In genomic region chr1:204834752-204835151, GRCh38 we compare ENCODE assay signal across 20 cellular contexts. TPM values are rescaled to one million over a fixed set of nuclear protein-coding genes. Genes with fewer than 3 reads are reported as not detected.
DNase-seq lines count a peak whose midpoint lies in the region; ATAC-seq, FAIRE-seq and TF ChIP-seq lines count a peak whose summit lies in the region.
"Had no signal": no experiment of that assay in that cellular context is flagged by ENCODE, and none has a peak within 500 bp of the region (broad histone marks: within the 10 kb centered on the region; RNA-seq: fewer than 3 reads in every experiment).

No MANE protein-coding gene starts in this region.

- H3K4me2 ChIP-seq in H9 (ENCODE audit: insufficient read depth, insufficient read length, low read length) (no peak overlapping the region), H1 (ENCODE audit: insufficient read depth in 1 of 2, low read depth in 2 of 2, low read length in 2 of 2) (peak overlapping the region in 1 of 2 experiments; percentile 3; a peak in 1 of 4 replicates), neural cell (ENCODE audit: low read length) (no peak overlapping the region)
- H3K4me2 ChIP-seq: A549 had no signal

- H2BK5ac ChIP-seq in H9 (ENCODE audit: insufficient read length, low read length) = no peak overlapping the region
- H2BK5ac ChIP-seq in H1 (ENCODE audit: low read depth, low read length) = no peak overlapping the region

- POLR2A ChIA-PET in H1 (lab: Charles Lee; ENCODE audit: partially characterized antibody) = interaction anchor here (0.6 to 1.3 kb wide), 5 partner anchors 11 to 164 kb away, joined by 3 to 6 read pairs (median 4); no protein-coding TSS in a partner anchor
- POLR2A ChIA-PET in CD8-positive, alpha-beta T cell (lab: Charles Lee) = no interaction called here

- TF ChIP-seq EP300 in H1 (IDR thresholded peaks at IDR 0.05; ENCODE audit: borderline replicate concordance in 1 of 2, low read depth in 2 of 2, low read length in 2 of 2) = no peak
- TF ChIP-seq EP300 in neural cell (conservative IDR thresholded peaks at IDR 0.05; ENCODE audit: poor library complexity, severe bottlenecking) = no peak
- TF ChIP-seq EP300 in esophagus muscularis mucosa (IDR thresholded peaks at IDR 0.05) = no peak

- H3K36me3 Mint-ChIP-seq in H9 (ENCODE audit: insufficient read depth in 1 of 3, low read depth in 3 of 3) = no peaks in the 10 kb centered on the region
- H3K36me3 Mint-ChIP-seq in CD8-positive, alpha-beta T cell = no peaks in the 10 kb centered on the region
- H3K36me3 Mint-ChIP-seq: CD4-positive, alpha-beta memory T cell had no signal

- H3K4me1 Mint-ChIP-seq in H9 = peaks cover 19 to 42% of the 10 kb centered on the region in 2 experiments
- H3K4me1 Mint-ChIP-seq in CD8-positive, alpha-beta T cell (ENCODE audit: low read depth) = no peaks in the 10 kb centered on the region
- H3K4me1 Mint-ChIP-seq: CD4-positive, alpha-beta memory T cell had no signal

- no peak overlapping the region; a peak in 1 of 7 replicates for H3K27ac Mint-ChIP-seq in H9
- no peak overlapping the region for H3K27ac Mint-ChIP-seq in CD8-positive, alpha-beta T cell
- H3K27ac Mint-ChIP-seq: CD4-positive, alpha-beta memory T cell had no signal

- H2BK12ac ChIP-seq in H9 (ENCODE audit: insufficient read length, low read depth, low read length) (no peak overlapping the region), H1 (ENCODE audit: low read depth, low read length) (no peak overlapping the region)

- H3K18ac ChIP-seq in H9 (ENCODE audit: insufficient read length, low read depth, low read length) = no peak overlapping the region
- H3K18ac ChIP-seq in H1 (ENCODE audit: extremely low read depth, low read length) = no peak overlapping the region

- no peak overlapping the region for H3T11ph ChIP-seq in H9 (ENCODE audit: low read length)

- H3K9me2 ChIP-seq in neural cell (ENCODE audit: insufficient read depth, low read length) = no peaks in the 10 kb centered on the region

- intact Hi-C loops in CD8-positive, alpha-beta T cell (cut with DNase I, micrococcal nuclease) = no loop called here
- intact Hi-C loops in esophagus muscularis mucosa (cut with DNase I) = loop anchor here (5.0 kb wide), 1 partner anchor 43 kb away; no protein-coding TSS in a partner anchor

- H3K4me1 ChIP-seq in H9 (ENCODE audit: insufficient read depth, low read length) (no peaks in the 10 kb centered on the region; the same call in 1 of the 2 replicates), H1 (replicated peaks in 1 of 4; ENCODE audit: control insufficient read depth in 3 of 4, insufficient read depth in 4 of 4, low read length in 3 of 4) (peaks cover 2 to 16% (median 7%) of the 10 kb centered on the region in 4 experiments; a peak in 5 of 7 replicates), esophagus muscularis mucosa (peaks cover 0 to 65% (median 33%) of the 10 kb centered on the region in 4 donors)
- no peaks in the 10 kb centered on the region for H3K4me1 ChIP-seq in CD8-positive, alpha-beta T cell (ENCODE audit: insufficient read depth, low read length)
- H3K4me1 ChIP-seq: A549 had no signal

- H2BK15ac ChIP-seq in H9 (ENCODE audit: low read depth, low read length) = no peak overlapping the region
- no peak overlapping the region for H2BK15ac ChIP-seq in H1 (ENCODE audit: low read length)

- H3K4me3 ChIP-seq in H1 (ENCODE audit: extremely low read depth in 1 of 4, insufficient read depth in 2 of 4, low read depth in 3 of 4, low read length in 4 of 4) (no peak overlapping the region), neural cell (ENCODE audit: low read length) (peak overlapping the region; percentile 38), esophagus muscularis mucosa (no peak overlapping the region)
- no peak overlapping the region for H3K4me3 ChIP-seq in CD8-positive, alpha-beta T cell (ENCODE audit: low read depth, low read length)
- H3K4me3 ChIP-seq: A549 had no signal

- H2BK120ac ChIP-seq in H9 (ENCODE audit: low read depth, low read length, poor library complexity, severe bottlenecking) (no peak overlapping the region), H1 (replicated peaks; ENCODE audit: low read depth, low read length) (no peak overlapping the region)

- H3K79me1 ChIP-seq in H9 (ENCODE audit: insufficient read depth, low read depth, low read length, poor library complexity, severe bottlenecking) = no peaks in the 10 kb centered on the region
- H3K79me1 ChIP-seq in H1 (ENCODE audit: low read depth, low read length) = no peaks in the 10 kb centered on the region; the same call in 1 of the 2 replicates

- no peak for FAIRE-seq in H1 (lab: Jason Lieb, UNC)
- FAIRE-seq: A549, G401.6, GM12891 had no signal

- peaks cover 3% of the 10 kb centered on the region for H3K27me3 Mint-ChIP-seq in H9 (ENCODE audit: low read depth)
- peaks cover 43% of the 10 kb centered on the region for H3K27me3 Mint-ChIP-seq in CD8-positive, alpha-beta T cell (ENCODE audit: low read depth)

- H3K36me3 ChIP-seq in H1 (ENCODE audit: control insufficient read depth in 2 of 4, insufficient read depth in 4 of 4, low read length in 3 of 4) (no peaks in the 10 kb centered on the region), neural cell (ENCODE audit: insufficient read depth, low read length) (no peaks in the 10 kb centered on the region), esophagus muscularis mucosa (peaks cover 0 to 10% (median 2%) of the 10 kb centered on the region in 4 donors)
- no peaks in the 10 kb centered on the region for H3K36me3 ChIP-seq in CD8-positive, alpha-beta T cell (ENCODE audit: insufficient read depth, low read length)

- H2AK5ac ChIP-seq in H9 (ENCODE audit: insufficient read length, low read length) (no peak overlapping the region), H1 (ENCODE audit: low read depth, low read length) (no peak overlapping the region)

- H2AFZ ChIP-seq in H9 (ENCODE audit: low read length) = no peak overlapping the region
- H2AFZ ChIP-seq in H1 (ENCODE audit: low read length) = no peak overlapping the region
- H2AFZ ChIP-seq in neural cell (ENCODE audit: low read depth, low read length) = no peak overlapping the region

- H4K20me1 ChIP-seq in H9 (ENCODE audit: control insufficient read depth, insufficient read depth, insufficient read length) = no peaks in the 10 kb centered on the region
- H4K20me1 ChIP-seq in H1 (replicated peaks in 1 of 2; ENCODE audit: control insufficient read depth in 1 of 2, insufficient read depth in 2 of 2, low read length in 2 of 2) = peaks cover 3 to 5% of the 10 kb centered on the region in 2 experiments
- peaks cover under 1% of the 10 kb centered on the region for H4K20me1 ChIP-seq in neural cell (ENCODE audit: insufficient read depth)

- H3K4ac ChIP-seq in H9 (ENCODE audit: low read depth, low read length) (no peak overlapping the region), H1 (replicated peaks; ENCODE audit: insufficient read length, low read depth, low read length) (no peak overlapping the region)

- no peak for TF ChIP-seq POLR2A in H1 (IDR thresholded peaks at IDR 0.05; ENCODE audit: control extremely low read depth in 1 of 2, low read depth in 2 of 2, low read length in 2 of 2)
- no peak for TF ChIP-seq POLR2A in esophagus muscularis mucosa (IDR thresholded peaks at IDR 0.05; ENCODE audit: low read depth)

- H3K14ac ChIP-seq in H9 (ENCODE audit: insufficient read depth, low read length) = no peak overlapping the region
- no peak overlapping the region for H3K14ac ChIP-seq in H1 (ENCODE audit: insufficient read length)

- no peak overlapping the region for H2BK20ac ChIP-seq in H9 (ENCODE audit: low read depth, low read length, poor library complexity, severe bottlenecking)
- H2BK20ac ChIP-seq in H1 (ENCODE audit: low read length) = no peak overlapping the region

- no peak for ATAC-seq in CD8-positive, alpha-beta T cell
- ATAC-seq: A549, HCT116 had no signal

- H3K23me2 ChIP-seq in H9 (ENCODE audit: insufficient read length, low read depth, low read length, poor library complexity, severe bottlenecking) (no peaks in the 10 kb centered on the region), H1 (ENCODE audit: low read depth, low read length) (no peaks in the 10 kb centered on the region; the same call in 1 of the 2 replicates)

- H3F3A ChIP-seq in neural cell (ENCODE audit: insufficient read depth, low read length, poor library complexity, severe bottlenecking) = no peaks in the 10 kb centered on the region

- H3K27me3 ChIP-seq in H9 (ENCODE audit: insufficient read depth, low read length) (no peaks in the 10 kb centered on the region; the same call in 1 of the 2 replicates), H1 (replicated peaks in 1 of 4; ENCODE audit: control insufficient read depth in 3 of 4, extremely low read depth in 1 of 4, insufficient read depth in 3 of 4, low read length in 3 of 4) (no peaks in the 10 kb centered on the region; a peak in 1 of 7 replicates), neural cell (ENCODE audit: insufficient read depth, low read depth, low read length) (no peaks in the 10 kb centered on the region), esophagus muscularis mucosa (no peaks in the 10 kb centered on the region)
- H3K27me3 ChIP-seq in CD8-positive, alpha-beta T cell (ENCODE audit: insufficient read depth, low read length) = peaks cover 6% of the 10 kb centered on the region
- H3K27me3 ChIP-seq: BE2C had no signal

- H3K79me2 ChIP-seq in H9 (ENCODE audit: insufficient read depth, low read length) = no peaks in the 10 kb centered on the region
- no peaks in the 10 kb centered on the region for H3K79me2 ChIP-seq in H1 (ENCODE audit: control insufficient read depth in 1 of 2, insufficient read depth in 2 of 2, low read length in 2 of 2)
- peaks cover 49% of the 10 kb centered on the region for H3K79me2 ChIP-seq in neural cell (replicated peaks; ENCODE audit: insufficient read depth, low read length)

- H3K23ac ChIP-seq in H9 (ENCODE audit: insufficient read length, low read depth, low read length) (no peak overlapping the region), H1 (ENCODE audit: insufficient read length) (no peak overlapping the region)

- H3K9me3 ChIP-seq in H9 (ENCODE audit: control insufficient read depth, low read depth, low read length) = no peaks in the 10 kb centered on the region
- H3K9me3 ChIP-seq in H1 (ENCODE audit: insufficient read depth in 2 of 2, low read depth in 1 of 2, low read length in 1 of 2) = no peaks in the 10 kb centered on the region
- no peaks in the 10 kb centered on the region for H3K9me3 ChIP-seq in neural cell (ENCODE audit: low read length)
- no peaks in the 10 kb centered on the region for H3K9me3 ChIP-seq in CD8-positive, alpha-beta T cell (ENCODE audit: low read length)
- H3K9me3 ChIP-seq in esophagus muscularis mucosa = no peaks in the 10 kb centered on the region
- H3K9me3 ChIP-seq: A549, BE2C had no signal

- no CpG with 5 or more reads among the region's 4 CpGs for WGBS in H9 (ENCODE audit: extremely low coverage, insufficient read length, low lambda C conversion rate)
- WGBS in H1 (ENCODE audit: extremely low coverage in 1 of 2, insufficient coverage in 1 of 2, insufficient read length in 1 of 2, insufficient replicate concordance in 2 of 2, low coverage in 1 of 2, low lambda C conversion rate in 2 of 2, missing lambda C conversion rate in 1 of 2), 2 experiments = 66% methylated on average over 4 of the region's 4 CpGs; no CpG with 5 or more reads in 1 of the 2 experiments
- WGBS in esophagus muscularis mucosa = 50% methylated on average over 4 of the region's 4 CpGs

- H3K9ac ChIP-seq in H9 (ENCODE audit: extremely low read depth, insufficient read length, low read length) (no peak overlapping the region), H1 (replicated peaks in 1 of 4; ENCODE audit: extremely low read depth in 1 of 4, low read depth in 3 of 4, low read length in 3 of 4) (no peak overlapping the region), neural cell (ENCODE audit: low read length) (no peak overlapping the region)

- H4K8ac ChIP-seq in H9 (replicated peaks; ENCODE audit: insufficient read length, low read depth, low read length) (no peak overlapping the region), H1 (ENCODE audit: extremely low read depth, insufficient read depth, low read length) (no peak overlapping the region)

- H4K5ac ChIP-seq in H9 (ENCODE audit: insufficient read length, low read depth, low read length) (no peak overlapping the region), H1 (ENCODE audit: insufficient read length, low read depth, low read length) (no peak overlapping the region)

- no peak overlapping the region for H3K56ac ChIP-seq in H9 (ENCODE audit: insufficient read length, low read depth, low read length)
- no peak overlapping the region for H3K56ac ChIP-seq in H1 (replicated peaks; ENCODE audit: insufficient read length, low read depth, low read length)

- H4K91ac ChIP-seq in H9 (ENCODE audit: insufficient read length, low read depth, low read length) (no peak overlapping the region), H1 (replicated peaks; ENCODE audit: insufficient read length, low read length) (no peak overlapping the region)

- CTCF ChIA-PET in H1 (lab: Charles Lee; ENCODE audit: partially characterized antibody) = interaction anchor here (0.7 to 24.6 kb wide), 9 partner anchors 17 to 179 kb away, joined by 3 to 361 read pairs (median 3); no protein-coding TSS in a partner anchor
- CTCF ChIA-PET in CD8-positive, alpha-beta T cell (lab: Charles Lee) = interaction anchor here (4.6 kb wide), 1 partner anchor 27 kb away, joined by 26 read pairs; no protein-coding TSS in a partner anchor

- no peaks in the 10 kb centered on the region for H3K9me3 Mint-ChIP-seq in H9
- no peaks in the 10 kb centered on the region for H3K9me3 Mint-ChIP-seq in CD8-positive, alpha-beta T cell

- peak; percentile 17; the same call in 1 of the 3 replicates for TF ChIP-seq CTCF in H9 (conservative IDR thresholded peaks at IDR 0.05)
- peak in 2 of 3 experiments; percentile 19 to 21; a peak in 2 of 4 replicates for TF ChIP-seq CTCF in H1 (IDR thresholded peaks at IDR 0.05; ENCODE audit: control extremely low read depth in 1 of 3, insufficient read depth in 1 of 3, low read depth in 1 of 3, low read length in 3 of 3)
- TF ChIP-seq CTCF in neural cell (IDR thresholded peaks at IDR 0.05; ENCODE audit: poor library complexity, severe bottlenecking) = no peak
- no peak for TF ChIP-seq CTCF in CD8-positive, alpha-beta T cell (IDR thresholded peaks at IDR 0.05)
- no peak for TF ChIP-seq CTCF in esophagus muscularis mucosa (IDR thresholded peaks at IDR 0.05)

- no peak overlapping the region for H3K4me3 Mint-ChIP-seq in H9
- H3K4me3 Mint-ChIP-seq in CD8-positive, alpha-beta T cell = no peak overlapping the region
- H3K4me3 Mint-ChIP-seq: CD4-positive, alpha-beta memory T cell had no signal

- no peak overlapping the region for H3K27ac ChIP-seq in H9 (ENCODE audit: insufficient read length, low read depth, low read length)
- H3K27ac ChIP-seq in H1 (ENCODE audit: low read depth, low read length) = no peak overlapping the region
- H3K27ac ChIP-seq in neural cell (ENCODE audit: low read length) = no peak overlapping the region
- H3K27ac ChIP-seq in CD8-positive, alpha-beta T cell (ENCODE audit: low read depth, low read length) = no peak overlapping the region
- H3K27ac ChIP-seq in esophagus muscularis mucosa (replicated peaks in 1 of 4) = no peak overlapping the region
- H3K27ac ChIP-seq: A549, C4-2B, HL-60 had no signal

- TF ChIP-seq RAD21 in H1 (IDR thresholded peaks at IDR 0.05 in 1 of 2, conservative IDR thresholded peaks at IDR 0.05 in 1 of 2; ENCODE audit: low read depth in 2 of 2, low read length in 2 of 2) (peak in 1 of 2 experiments; percentile 16; a peak in 1 of 4 replicates), neural cell (conservative IDR thresholded peaks at IDR 0.05) (no peak)

- no peak for DNase-seq in H9
- DNase-seq in NCI-H69 (lab: John Stamatoyannopoulos, UW) = peak; percentile 57
- no peak for DNase-seq in H1 (ENCODE audit: low read depth in 1 of 2, low spot score in 2 of 2)
- DNase-seq in KG1 (lab: John Stamatoyannopoulos, UW) = no peak
- DNase-seq in CD8-positive, alpha-beta T cell = no peak
- DNase-seq in esophagus muscularis mucosa (ENCODE audit: extremely low spot score) = no peak
- DNase-seq: CD4-positive, alpha-beta memory T cell; COR-L47; DMS153; DMS79 treated with DMSO at 0.1 percent for 48 hours; EL; GOT3 had no signal

RNA-seq across cellular contexts. Expression of gene NFASC, which starts 35.9 kb away (rescaled TPM):
- 5.0 and 5.7 TPM in 2 replicates for total RNA-seq in H9 (2021)
- total RNA-seq in H1 (2021; fragmentation: NEBNext Ultra II Directional; extraction: Animal tissue kit (Norgen Biotek cat#: 25700)) = 10.4 and 15.2 TPM in 2 replicates
- 5.0 and 6.9 TPM in 2 replicates for polyA plus RNA-seq in H1 (2011; rRNA removed)
- 5.6 TPM for polyA plus RNA-seq in H1 (2011; cell fraction: cytosol; rRNA removed)
- polyA plus RNA-seq in H1 (2011; cell fraction: nucleus; rRNA removed) = 16.2 TPM
- polyA plus RNA-seq in H1 (2012, experiment 1 of 2) = 5.0 to 6.4 TPM (median 6.1 TPM) in 4 replicates
- 3.0 TPM for polyA plus RNA-seq in H1 (2012, experiment 2 of 2)
- polyA plus RNA-seq in H1 (2013, experiment 1 of 2) = 12.9 TPM
- 12.7 TPM for polyA plus RNA-seq in H1 (2013, experiment 2 of 2)
- 9.3 and 10.2 TPM in 2 replicates for polyA minus RNA-seq in H1 (2011; rRNA and poly(A)+ RNA removed)
- 4.8 TPM for polyA minus RNA-seq in H1 (2011; cell fraction: cytosol; rRNA and poly(A)+ RNA removed)
- 14.8 TPM for polyA minus RNA-seq in H1 (2011; cell fraction: nucleus; rRNA and poly(A)+ RNA removed)
- polyA plus RNA-seq in neural cell = 23.9 and 34.1 TPM in 2 replicates
- 99.3 and 114 TPM in 2 replicates for polyA minus RNA-seq in neural cell
- not detected for total RNA-seq in CD8-positive, alpha-beta T cell
- 100 to 1,000 TPM in 1 of 4 donors, 10 to 100 TPM in 3; 31.1 to 122 (median 64.7) TPM for total RNA-seq in esophagus muscularis mucosa
- total RNA-seq: CD4-positive, alpha-beta memory T cell had no signal
- polyA plus RNA-seq: CD4-positive, alpha-beta memory T cell had no signal

Comparison
In these comparisons a context has a peak if more than half of its experiments do, and no peak if none do; other contexts are left out.
1. CTCF ChIP-seq: peak in H9 (single experiment) and H1 (2 of 3); none in neural cell (single experiment), CD8-positive, alpha-beta T cell (single experiment) and esophagus muscularis mucosa (0 of 3).